In the genomic region with DNA sequence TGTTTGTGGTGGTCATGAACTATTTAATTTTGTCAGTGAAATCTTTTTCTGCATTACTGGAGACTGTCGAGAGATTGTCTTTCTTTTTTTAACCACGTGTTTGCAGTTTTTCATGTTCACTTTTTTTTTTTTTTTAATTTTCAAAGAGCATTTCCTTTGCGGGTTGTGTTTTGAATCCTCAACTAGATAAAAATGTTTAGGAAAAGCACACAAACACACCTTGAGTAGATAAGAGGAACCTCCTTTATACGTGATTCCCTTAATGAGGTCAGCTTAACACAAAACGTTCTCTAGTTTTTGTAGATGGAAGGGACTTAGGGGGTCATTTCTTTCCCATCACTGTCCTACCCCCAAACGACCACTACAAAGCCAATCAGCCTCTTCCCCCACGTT, we compare ENCODE assay signal across 1 cellular context.
A peak's percentile ranks its signal among the peaks of the same experiment; 100 is the strongest.
TF ChIP-seq lines count a peak whose summit lies in the region.

No MANE protein-coding gene starts in this region.

TF ChIP-seq in HepG2, 621 proteins besides CTCF, POLR2A, EP300 and RAD21:
- TF ChIP-seq ZNF639 (CRISPR knock-in tag; conservative IDR thresholded peaks at IDR 0.05) (no peak), KAT7 (CRISPR knock-in tag; IDR thresholded peaks at IDR 0.05; ENCODE audit: borderline replicate concordance) (peak; percentile 0; the same call in 1 of the 2 replicates)
